Comparison of ENCODE assay signal across 8 cellular contexts in genomic region chr5:157390179-157390923, GRCh38.
DNase-seq lines count a peak whose midpoint lies in the region; ATAC-seq and TF ChIP-seq lines count a peak whose summit lies in the region.
"Had no signal": no experiment of that assay in that cellular context is flagged by ENCODE, and none has a peak within 500 bp of the region (broad histone marks: within the 10 kb centered on the region; RNA-seq: fewer than 3 reads in every experiment).

No MANE protein-coding gene starts in this region.

- H3K27me3 ChIP-seq in A673 (replicated peaks; ENCODE audit: insufficient read depth, low read depth, low read length, poor library complexity) = no peaks in the 10 kb centered on the region
- H3K27me3 ChIP-seq: Peyer's patch had no signal

- peaks cover 42% of the 10 kb centered on the region for H3K4me1 Mint-ChIP-seq in activated CD8-positive, alpha-beta memory T cell treated with anti-CD3 and anti-CD28 coated beads, Interleukin-2, amount 10 ng/mL, durations not matched to agents 7 days and 5 days

- H3K4me1 ChIP-seq in A673 (ENCODE audit: insufficient read depth, low read length, poor library complexity, severe bottlenecking) = peaks cover 28% of the 10 kb centered on the region
- H3K4me1 ChIP-seq: Peyer's patch had no signal

- peaks cover 73% of the 10 kb centered on the region for H3K36me3 Mint-ChIP-seq in activated CD8-positive, alpha-beta memory T cell treated with anti-CD3 and anti-CD28 coated beads, Interleukin-2, amount 10 ng/mL, durations not matched to agents 7 days and 5 days

- H3K9me3 Mint-ChIP-seq in activated CD8-positive, alpha-beta memory T cell treated with anti-CD3 and anti-CD28 coated beads, Interleukin-2, amount 10 ng/mL, durations not matched to agents 7 days and 5 days (ENCODE audit: low read depth) = no peaks in the 10 kb centered on the region

- no peaks in the 10 kb centered on the region for H3K9me3 ChIP-seq in A673 (ENCODE audit: low read depth, low read length, poor library complexity, severe bottlenecking)
- H3K9me3 ChIP-seq: Peyer's patch had no signal

- peak overlapping the region; percentile 89 for H3K27ac Mint-ChIP-seq in activated CD8-positive, alpha-beta memory T cell treated with anti-CD3 and anti-CD28 coated beads, Interleukin-2, amount 10 ng/mL, durations not matched to agents 7 days and 5 days

- DNase-seq in LoVo (ENCODE audit: low spot score) (peak; percentile 85), fibroblast of pulmonary artery (ENCODE audit: low read depth) (peak; percentile 47), NCI-H345 treated with DMSO at 0.1 percent for 48 hours (lab: John Stamatoyannopoulos, UW; ENCODE audit: unreplicated experiment) (no peak), A673 (ENCODE audit: low spot score) (no peak)
- DNase-seq in activated CD8-positive, alpha-beta memory T cell treated with anti-CD3 and anti-CD28 coated beads, Interleukin-2, amount 10 ng/mL, durations not matched to agents 7 days and 5 days = peak; percentile 91
- DNase-seq in stimulated activated CD4-positive, alpha-beta T cell treated with anti-CD3 and anti-CD28 coated beads, Interleukin-4, amount 100 ng/mL, for 1 hour = peak; percentile 31
- no peak for DNase-seq in effector CD8-positive, alpha-beta T cell (lab: John Stamatoyannopoulos, UW)

- H3K27me3 Mint-ChIP-seq in activated CD8-positive, alpha-beta memory T cell treated with anti-CD3 and anti-CD28 coated beads, Interleukin-2, amount 10 ng/mL, durations not matched to agents 7 days and 5 days = no peaks in the 10 kb centered on the region

- peak; percentile 96 for ATAC-seq in activated CD8-positive, alpha-beta memory T cell treated with anti-CD3 and anti-CD28 coated beads, Interleukin-2, amount 10 ng/mL, durations not matched to agents 7 days and 5 days

- H3K36me3 ChIP-seq in A673 (ENCODE audit: insufficient read depth, low read length, poor library complexity, severe bottlenecking) = no peaks in the 10 kb centered on the region
- H3K36me3 ChIP-seq: Peyer's patch had no signal

- POLR2A ChIA-PET in A673 (lab: Charles Lee; ENCODE audit: low non-redundant PET) = no interaction called here

- H3K4me3 Mint-ChIP-seq in activated CD8-positive, alpha-beta memory T cell treated with anti-CD3 and anti-CD28 coated beads, Interleukin-2, amount 10 ng/mL, durations not matched to agents 7 days and 5 days = no peak overlapping the region

- no TSS peak for BruUV-seq in A673 (replicated peaks; lab: Mats Ljungman, UMichigan)

- H3K27ac ChIP-seq in A673 (ENCODE audit: low read depth, low read length, poor library complexity, severe bottlenecking) = no peak overlapping the region

- TF ChIP-seq CTCF in fibroblast of pulmonary artery (IDR thresholded peaks at IDR 0.05; ENCODE audit: low read length, missing control alignments) = no peak
- TF ChIP-seq CTCF in A673 (conservative IDR thresholded peaks at IDR 0.05; ENCODE audit: low read depth, low read length) = no peak

- intact Hi-C loops in A673 (cut with micrococcal nuclease; ENCODE audit: unreplicated experiment) = no loop called here

- H3K4me3 ChIP-seq in fibroblast of pulmonary artery (replicated peaks; ENCODE audit: low read depth, low read length) (no peak overlapping the region), A673 (ENCODE audit: low read depth, low read length, poor library complexity, severe bottlenecking) (no peak overlapping the region)
- H3K4me3 ChIP-seq: Peyer's patch had no signal

- CTCF ChIA-PET in activated CD8-positive, alpha-beta memory T cell treated with anti-CD3 and anti-CD28 coated beads, Interleukin-2, amount 10 ng/mL, durations not matched to agents 7 days and 5 days (lab: Charles Lee) = interaction anchor here (0.6 to 2.3 kb wide), 10 partner anchors 10 to 353 kb away, joined by 3 to 9 read pairs (median 4); partner anchors contain the start of gene LSM11
- CTCF ChIA-PET in A673 (lab: Charles Lee) = interaction anchor here (0.6 kb wide), 1 partner anchor 43 kb away, joined by 4 read pairs; no protein-coding TSS in a partner anchor

Comparison
In these comparisons a context has a peak if more than half of its experiments do, and no peak if none do; other contexts are left out.
1. DNase-seq: peak in LoVo (single experiment), activated CD8-positive, alpha-beta memory T cell treated with anti-CD3 and anti-CD28 coated beads, Interleukin-2, amount 10 ng/mL, durations not matched to agents 7 days and 5 days (single experiment), fibroblast of pulmonary artery (single experiment) and stimulated activated CD4-positive, alpha-beta T cell treated with anti-CD3 and anti-CD28 coated beads, Interleukin-4, amount 100 ng/mL, for 1 hour (single experiment); none in NCI-H345 treated with DMSO at 0.1 percent for 48 hours (single experiment), effector CD8-positive, alpha-beta T cell (single experiment) and A673 (single experiment).